Comparison of ENCODE assay signal across 12 cellular contexts in genomic region chr10:65394898-65395297, GRCh38.
DNase-seq lines count a peak whose midpoint lies in the region; ATAC-seq and TF ChIP-seq lines count a peak whose summit lies in the region.
"Had no signal": no experiment of that assay in that cellular context is flagged by ENCODE, and none has a peak within 500 bp of the region (broad histone marks: within the 10 kb centered on the region; RNA-seq: fewer than 3 reads in every experiment).

No MANE protein-coding gene starts in this region.

- H3K4me3 ChIP-seq in astrocyte of the spinal cord (ENCODE audit: low read depth, low read length) (no peak overlapping the region), mesenchymal stem cell (ENCODE audit: insufficient read depth in 1 of 2, low read depth in 1 of 2, low read length in 2 of 2) (no peak overlapping the region)
- H3K4me3 ChIP-seq: sigmoid colon had no signal

- in situ Hi-C loops in astrocyte of the spinal cord (cut with HindIII; ENCODE audit: low sequenced_read_pairs), result no loop called here

- H2BK15ac ChIP-seq in mesenchymal stem cell (ENCODE audit: low read depth, poor library complexity, severe bottlenecking), result no peak overlapping the region

- TF ChIP-seq CTCF in astrocyte of the spinal cord (IDR thresholded peaks at IDR 0.05; ENCODE audit: low read depth, low read length), result no peak

- no CpG with 5 or more reads among the region's 1 CpG for WGBS in mesenchymal stem cell

- H2AFZ ChIP-seq in mesenchymal stem cell (ENCODE audit: low read depth, low read length), result no peak overlapping the region

- no peak overlapping the region for H4K91ac ChIP-seq in mesenchymal stem cell (ENCODE audit: low read length)

- H4K8ac ChIP-seq in mesenchymal stem cell (ENCODE audit: low read length), result no peak overlapping the region

- no peaks in the 10 kb centered on the region for H3K27me3 ChIP-seq in mesenchymal stem cell (ENCODE audit: control insufficient read depth in 1 of 2, insufficient read depth in 1 of 2, low read length in 2 of 2)
- H3K27me3 ChIP-seq: sigmoid colon had no signal

- H3K79me1 ChIP-seq in mesenchymal stem cell (replicated peaks; ENCODE audit: low read length, poor library complexity, severe bottlenecking), result no peaks in the 10 kb centered on the region

- DNase-seq in ELR (ENCODE audit: low read depth) (peak; percentile 0), astrocyte of the spinal cord (ENCODE audit: low read depth, low spot score) (peak; percentile 74), mesenchymal stem cell (peak; percentile 63), NCI-H510A (lab: John Stamatoyannopoulos, UW) (no peak), GM19240 (ENCODE audit: insufficient read length, low spot score) (no peak), dedifferentiated amniotic fluid mesenchymal stem cell (ENCODE audit: extremely low spot score) (no peak)
- DNase-seq in activated CD8-positive, alpha-beta memory T cell treated with anti-CD3 and anti-CD28 coated beads, Interleukin-2, amount 50 U/mL, for 48 hours, result no peak
- DNase-seq: activated CD8-positive, alpha-beta memory T cell treated with anti-CD3 and anti-CD28 coated beads, Interleukin-2, amount 50 U/mL, for 4 hours; amniotic stem cell; NCI-H187; sigmoid colon had no signal

- no peaks in the 10 kb centered on the region for H3K36me3 ChIP-seq in mesenchymal stem cell (ENCODE audit: control insufficient read depth in 1 of 2, insufficient read depth in 2 of 2, low read depth in 1 of 2, low read length in 2 of 2)
- H3K36me3 ChIP-seq: sigmoid colon had no signal

- H2BK5ac ChIP-seq in mesenchymal stem cell (ENCODE audit: low read depth, low read length, poor library complexity, severe bottlenecking), result no peak overlapping the region

- H3K14ac ChIP-seq in mesenchymal stem cell (ENCODE audit: low read length in 2 of 2), result no peak overlapping the region

- H3K18ac ChIP-seq in mesenchymal stem cell (ENCODE audit: low read depth in 1 of 2, low read length in 2 of 2), result no peak overlapping the region

- H3K4ac ChIP-seq in mesenchymal stem cell (ENCODE audit: low read depth in 1 of 2, low read length in 2 of 2), result no peak overlapping the region

- no peak overlapping the region for H2BK120ac ChIP-seq in mesenchymal stem cell (ENCODE audit: low read depth, low read length)

- peak; percentile 57 for ATAC-seq in HG03575 (IDR thresholded peaks at IDR 0.05; ENCODE audit: extremely low read depth, insufficient number of reproducible peaks, low FRiP score, unreplicated experiment)

- H3K4me1 ChIP-seq in mesenchymal stem cell (ENCODE audit: control insufficient read depth, insufficient read depth, low read depth, low read length), result no peaks in the 10 kb centered on the region

- no peak overlapping the region for H3K27ac ChIP-seq in mesenchymal stem cell (ENCODE audit: low read length, poor library complexity, severe bottlenecking)
- H3K27ac ChIP-seq: sigmoid colon had no signal

- H3K9ac ChIP-seq in mesenchymal stem cell (ENCODE audit: low read length), result no peak overlapping the region

- no peak overlapping the region for H3K23ac ChIP-seq in mesenchymal stem cell (ENCODE audit: low read length in 2 of 2)

- H2AK5ac ChIP-seq in mesenchymal stem cell (ENCODE audit: low read length, severe bottlenecking), result no peak overlapping the region

- no peak overlapping the region for H2BK12ac ChIP-seq in mesenchymal stem cell (ENCODE audit: low read length in 2 of 2)

- no peaks in the 10 kb centered on the region for H3K9me3 ChIP-seq in mesenchymal stem cell (ENCODE audit: control insufficient read depth, low read length)
- H3K9me3 ChIP-seq: sigmoid colon had no signal

- no peak overlapping the region for H3K4me2 ChIP-seq in mesenchymal stem cell (ENCODE audit: low read length, poor library complexity, severe bottlenecking)

Comparison
In these comparisons a context has a peak if more than half of its experiments do, and no peak if none do; other contexts are left out.
1. DNase-seq: peak in ELR (single experiment), astrocyte of the spinal cord (single experiment) and mesenchymal stem cell (single experiment); none in NCI-H510A (single experiment), activated CD8-positive, alpha-beta memory T cell treated with anti-CD3 and anti-CD28 coated beads, Interleukin-2, amount 50 U/mL, for 48 hours (single experiment), GM19240 (single experiment) and dedifferentiated amniotic fluid mesenchymal stem cell (single experiment).